ENCODE assay signal across 8 cellular contexts in genomic region chr9:87662808-87663528, GRCh38.
A peak's percentile ranks its signal among the peaks of the same experiment; 100 is the strongest.
DNase-seq lines count a peak whose midpoint lies in the region; ATAC-seq, FAIRE-seq and TF ChIP-seq lines count a peak whose summit lies in the region.

No MANE protein-coding gene starts in this region.

- peak; percentile 70 for ATAC-seq in HG03342 (IDR thresholded peaks at IDR 0.05; ENCODE audit: unreplicated experiment)
- ATAC-seq in GM19463 (IDR thresholded peaks at IDR 0.05; ENCODE audit: unreplicated experiment), result no peak
- ATAC-seq in HG02981 (IDR thresholded peaks at IDR 0.05; ENCODE audit: unreplicated experiment), result no peak

- no peaks in the 10 kb centered on the region for H3K9me2 ChIP-seq in hepatocyte (replicated peaks; ENCODE audit: insufficient read depth)

- no peaks in the 10 kb centered on the region for H3K9me3 ChIP-seq in Peyer's patch
- peaks cover 0 to 3% of the 10 kb centered on the region in 2 donors for H3K9me3 ChIP-seq in ascending aorta
- no peaks in the 10 kb centered on the region for H3K9me3 ChIP-seq in hepatocyte (ENCODE audit: low read depth)
- no peaks in the 10 kb centered on the region for H3K9me3 ChIP-seq in small intestine (ENCODE audit: control insufficient read depth, low read depth)

- intact Hi-C loops in ascending aorta (cut with DNase I), result no loop called here

- WGBS in hepatocyte (ENCODE audit: low lambda C conversion rate, missing lambda C conversion rate), result 74% methylated on average over 11 of the region's 11 CpGs
- WGBS in small intestine, 3 donors, result 54 to 64% (median 59%) methylated on average over 11 of the region's 11 CpGs

- H3K4me1 ChIP-seq in Peyer's patch (no peaks in the 10 kb centered on the region), ascending aorta (no peaks in the 10 kb centered on the region), hepatocyte (ENCODE audit: insufficient read depth) (no peaks in the 10 kb centered on the region), small intestine (ENCODE audit: control insufficient read depth in 2 of 2, insufficient read depth in 1 of 2, low read depth in 1 of 2, low read length in 1 of 2) (no peaks in the 10 kb centered on the region)

- DNase-seq in DMS53 (lab: John Stamatoyannopoulos, UW) (peak; percentile 70), Peyer's patch (peak; percentile 31 to 87 (median 86)), ascending aorta (ENCODE audit: low spot score in 2 of 2) (peak in 1 of 2 donors; percentile 77), hepatocyte (ENCODE audit: low spot score) (peak; percentile 82), small intestine (peak; percentile 75)

- no peaks in the 10 kb centered on the region for H3K27me3 ChIP-seq in Peyer's patch
- no peaks in the 10 kb centered on the region for H3K27me3 ChIP-seq in ascending aorta
- no peaks in the 10 kb centered on the region for H3K27me3 ChIP-seq in hepatocyte
- H3K27me3 ChIP-seq in small intestine (ENCODE audit: control insufficient read depth in 2 of 2, insufficient read depth in 2 of 2, low read length in 2 of 2), result no peaks in the 10 kb centered on the region

- H2AFZ ChIP-seq in hepatocyte, result no peak overlapping the region

- H3K27ac ChIP-seq in Peyer's patch (no peak overlapping the region), ascending aorta (no peak overlapping the region), hepatocyte (no peak overlapping the region), small intestine (ENCODE audit: low read depth in 1 of 2, low read length in 1 of 2) (no peak overlapping the region)

- no peak for TF ChIP-seq POLR2A in Peyer's patch (IDR thresholded peaks at IDR 0.05)

- H3K36me3 ChIP-seq in Peyer's patch (peaks cover 0 to 22% (median 0%) of the 10 kb centered on the region in 3 donors), ascending aorta (peaks cover 0 to 3% of the 10 kb centered on the region in 2 donors), hepatocyte (replicated peaks; ENCODE audit: insufficient read depth, low read depth) (no peaks in the 10 kb centered on the region), small intestine (ENCODE audit: control insufficient read depth in 2 of 2, insufficient read depth in 2 of 2, low read length in 2 of 2) (no peaks in the 10 kb centered on the region)

- no peaks in the 10 kb centered on the region for H4K20me1 ChIP-seq in hepatocyte (ENCODE audit: insufficient read depth, poor library complexity, severe bottlenecking)

- TF ChIP-seq CTCF in Peyer's patch (IDR thresholded peaks at IDR 0.05) (peak in 5 of 6 experiments; percentile 16 to 82 (median 76)), ascending aorta (IDR thresholded peaks at IDR 0.05) (peak; percentile 33 to 57 (median 39)), hepatocyte (IDR thresholded peaks at IDR 0.05; ENCODE audit: poor library complexity) (peak; percentile 73)

- H3K4me2 ChIP-seq in hepatocyte, result no peak overlapping the region

- no peak for FAIRE-seq in small intestine (lab: Jason Lieb, UNC)

- no peaks in the 10 kb centered on the region for H3K79me2 ChIP-seq in hepatocyte

- H3K4me3 ChIP-seq in Peyer's patch (no peak overlapping the region), ascending aorta (no peak overlapping the region), hepatocyte (no peak overlapping the region), small intestine (ENCODE audit: low read depth in 1 of 2, low read length in 2 of 2) (no peak overlapping the region)
